ENCODE assay signal across 9 cellular contexts in genomic region chr20:44805991-44806729, GRCh38. TPM values are rescaled to one million over a fixed set of nuclear protein-coding genes. Genes with fewer than 3 reads are reported as not detected.
DNase-seq lines count a peak whose midpoint lies in the region; ATAC-seq and TF ChIP-seq lines count a peak whose summit lies in the region.
"Had no signal": no experiment of that assay in that cellular context is flagged by ENCODE, and none has a peak within 500 bp of the region (broad histone marks: within the 10 kb centered on the region; RNA-seq: fewer than 3 reads in every experiment).

No MANE protein-coding gene starts in this region.

- H3K9me2 ChIP-seq in GM23338 (ENCODE audit: insufficient read depth) = no peaks in the 10 kb centered on the region

- H3K4me3 ChIP-seq in GM23338 = peak overlapping the region; percentile 37; the same call in 1 of the 2 replicates
- H3K4me3 ChIP-seq in RWPE2 (ENCODE audit: severe bottlenecking) = no peak overlapping the region
- H3K4me3 ChIP-seq in cardiac muscle cell = no peak overlapping the region
- no peak overlapping the region for H3K4me3 ChIP-seq in gastrocnemius medialis

- H3K9me3 ChIP-seq in RWPE2 (ENCODE audit: severe bottlenecking) (no peaks in the 10 kb centered on the region), cardiac muscle cell (ENCODE audit: low read depth) (no peaks in the 10 kb centered on the region), gastrocnemius medialis (no peaks in the 10 kb centered on the region)

- ATAC-seq in GM23338 (peak; percentile 63), RWPE2 (ENCODE audit: low read depth) (peak; percentile 17; the same call in 2 of the 3 replicates), gastrocnemius medialis (peak; percentile 84 to 90), HG03108 (IDR thresholded peaks at IDR 0.05; ENCODE audit: unreplicated experiment) (no peak), GM21526 (IDR thresholded peaks at IDR 0.05; ENCODE audit: low FRiP score, unreplicated experiment) (no peak)

- peaks cover 16% of the 10 kb centered on the region for H3K27me3 Mint-ChIP-seq in GM23338 (ENCODE audit: insufficient read depth, low read depth, poor library complexity)

- TF ChIP-seq CTCF in GM23338 (conservative IDR thresholded peaks at IDR 0.05; ENCODE audit: low read depth in 2 of 2) (no peak), RWPE2 (IDR thresholded peaks at IDR 0.05; ENCODE audit: poor library complexity, severe bottlenecking) (no peak), cardiac muscle cell (IDR thresholded peaks at IDR 0.05; ENCODE audit: low read depth, low read length) (no peak), gastrocnemius medialis (IDR thresholded peaks at IDR 0.05 in 4 of 5, conservative IDR thresholded peaks at IDR 0.05 in 1 of 5) (no peak), GM13977 (IDR thresholded peaks at IDR 0.05; ENCODE audit: extremely low read depth, insufficient read depth, missing control alignments) (no peak)

- peaks cover 24% of the 10 kb centered on the region for H3K4me1 ChIP-seq in GM23338 (ENCODE audit: insufficient read depth)
- no peaks in the 10 kb centered on the region for H3K4me1 ChIP-seq in RWPE2 (ENCODE audit: insufficient read depth, poor library complexity, severe bottlenecking)
- H3K4me1 ChIP-seq in cardiac muscle cell (ENCODE audit: low read depth) = peaks cover 24% of the 10 kb centered on the region
- peaks cover 4 to 36% of the 10 kb centered on the region in 2 donors for H3K4me1 ChIP-seq in gastrocnemius medialis

- no peak overlapping the region for H3K27ac Mint-ChIP-seq in GM23338

- intact Hi-C loops in gastrocnemius medialis (cut with DNase I; ENCODE audit: low total_unique reads) = no loop called here

- no peak for TF ChIP-seq POLR2A in gastrocnemius medialis (IDR thresholded peaks at IDR 0.05)

- H3K4me3 Mint-ChIP-seq in GM23338 = no peak overlapping the region

- peaks cover 40% of the 10 kb centered on the region for H4K20me1 ChIP-seq in GM23338 (replicated peaks; ENCODE audit: insufficient read depth)

- peak overlapping the region; percentile 69 for H3K4me2 ChIP-seq in GM23338

- no peaks in the 10 kb centered on the region for H3K36me3 ChIP-seq in GM23338 (ENCODE audit: insufficient read depth)
- no peaks in the 10 kb centered on the region for H3K36me3 ChIP-seq in RWPE2 (ENCODE audit: low read depth)
- no peaks in the 10 kb centered on the region for H3K36me3 ChIP-seq in cardiac muscle cell
- H3K36me3 ChIP-seq in gastrocnemius medialis = no peaks in the 10 kb centered on the region

- no peaks in the 10 kb centered on the region for H3K9me3 Mint-ChIP-seq in GM23338

- no peaks in the 10 kb centered on the region; the same call in 2 of the 3 replicates for H3K36me3 Mint-ChIP-seq in GM23338 (ENCODE audit: low read depth)

- H3K4me1 Mint-ChIP-seq in GM23338 = peaks cover 31% of the 10 kb centered on the region

- H3F3A ChIP-seq in GM23338 (replicated peaks; ENCODE audit: low read depth) = 0 out of 2 replicates have a peak, but pooled peaks cover 5% of the 10 kb centered on the region

- H2AFZ ChIP-seq in GM23338 = no peak overlapping the region

- H3K79me2 ChIP-seq in GM23338 (replicated peaks; ENCODE audit: insufficient read depth) = peaks cover 40% of the 10 kb centered on the region

- H3K27ac ChIP-seq in GM23338 (ENCODE audit: low read depth) = no peak overlapping the region
- H3K27ac ChIP-seq in RWPE2 (ENCODE audit: poor library complexity, severe bottlenecking) = no peak overlapping the region
- H3K27ac ChIP-seq in cardiac muscle cell = no peak overlapping the region
- peak overlapping the region in 2 of 4 donors; percentile 26 to 52 for H3K27ac ChIP-seq in gastrocnemius medialis

- peak; percentile 93 for DNase-seq in GM23338 (ENCODE audit: low spot score)
- peak; percentile 81 for DNase-seq in RWPE2 (ENCODE audit: low spot score)
- DNase-seq in cardiac muscle cell (ENCODE audit: low read depth in 1 of 2, low spot score in 1 of 2) = peak; percentile 85 to 87
- DNase-seq in gastrocnemius medialis = peak; percentile 33 to 71
- DNase-seq in NCI-H345 treated with DMSO at 0.1 percent for 48 hours (lab: John Stamatoyannopoulos, UW; ENCODE audit: unreplicated experiment) = no peak
- DNase-seq in GM13977 (ENCODE audit: low spot score) = no peak
- DNase-seq: activated gamma-delta T cell had no signal

- H3K27me3 ChIP-seq in GM23338 (ENCODE audit: insufficient read depth) (peaks cover 27% of the 10 kb centered on the region), RWPE2 (ENCODE audit: insufficient read depth, poor library complexity, severe bottlenecking) (peaks cover 48% of the 10 kb centered on the region), cardiac muscle cell (peaks cover 38% of the 10 kb centered on the region), gastrocnemius medialis (peaks cover 4 to 19% (median 14%) of the 10 kb centered on the region in 3 donors)

- in situ Hi-C loops in gastrocnemius medialis (cut with MboI; ENCODE audit: low sequenced_read_pairs in 4 of 4) (no loop called here), GM13977 (cut with MboI; ENCODE audit: low pct_unique_long_range_greater_than_20kb, low sequenced_read_pairs, unreplicated experiment) (no loop called here)

TF ChIP-seq in GM23338, 12 proteins besides CTCF, POLR2A, EP300 and RAD21 (continues in another document):
- no peak for TF ChIP-seq CREB1 (CRISPR knock-in tag; IDR thresholded peaks at IDR 0.05; ENCODE audit: low read depth)
- no peak for TF ChIP-seq EZH2phosphoT487 (IDR thresholded peaks at IDR 0.05; ENCODE audit: unreplicated experiment)
- no peak for TF ChIP-seq NANOG (IDR thresholded peaks at IDR 0.05; ENCODE audit: borderline replicate concordance)
- no peak for TF ChIP-seq EZH2 (IDR thresholded peaks at IDR 0.05; ENCODE audit: low read depth, unreplicated experiment)
- no peak for TF ChIP-seq ZNF331 (CRISPR knock-in tag; IDR thresholded peaks at IDR 0.05; ENCODE audit: low read depth)
- TF ChIP-seq, protein P1, sequence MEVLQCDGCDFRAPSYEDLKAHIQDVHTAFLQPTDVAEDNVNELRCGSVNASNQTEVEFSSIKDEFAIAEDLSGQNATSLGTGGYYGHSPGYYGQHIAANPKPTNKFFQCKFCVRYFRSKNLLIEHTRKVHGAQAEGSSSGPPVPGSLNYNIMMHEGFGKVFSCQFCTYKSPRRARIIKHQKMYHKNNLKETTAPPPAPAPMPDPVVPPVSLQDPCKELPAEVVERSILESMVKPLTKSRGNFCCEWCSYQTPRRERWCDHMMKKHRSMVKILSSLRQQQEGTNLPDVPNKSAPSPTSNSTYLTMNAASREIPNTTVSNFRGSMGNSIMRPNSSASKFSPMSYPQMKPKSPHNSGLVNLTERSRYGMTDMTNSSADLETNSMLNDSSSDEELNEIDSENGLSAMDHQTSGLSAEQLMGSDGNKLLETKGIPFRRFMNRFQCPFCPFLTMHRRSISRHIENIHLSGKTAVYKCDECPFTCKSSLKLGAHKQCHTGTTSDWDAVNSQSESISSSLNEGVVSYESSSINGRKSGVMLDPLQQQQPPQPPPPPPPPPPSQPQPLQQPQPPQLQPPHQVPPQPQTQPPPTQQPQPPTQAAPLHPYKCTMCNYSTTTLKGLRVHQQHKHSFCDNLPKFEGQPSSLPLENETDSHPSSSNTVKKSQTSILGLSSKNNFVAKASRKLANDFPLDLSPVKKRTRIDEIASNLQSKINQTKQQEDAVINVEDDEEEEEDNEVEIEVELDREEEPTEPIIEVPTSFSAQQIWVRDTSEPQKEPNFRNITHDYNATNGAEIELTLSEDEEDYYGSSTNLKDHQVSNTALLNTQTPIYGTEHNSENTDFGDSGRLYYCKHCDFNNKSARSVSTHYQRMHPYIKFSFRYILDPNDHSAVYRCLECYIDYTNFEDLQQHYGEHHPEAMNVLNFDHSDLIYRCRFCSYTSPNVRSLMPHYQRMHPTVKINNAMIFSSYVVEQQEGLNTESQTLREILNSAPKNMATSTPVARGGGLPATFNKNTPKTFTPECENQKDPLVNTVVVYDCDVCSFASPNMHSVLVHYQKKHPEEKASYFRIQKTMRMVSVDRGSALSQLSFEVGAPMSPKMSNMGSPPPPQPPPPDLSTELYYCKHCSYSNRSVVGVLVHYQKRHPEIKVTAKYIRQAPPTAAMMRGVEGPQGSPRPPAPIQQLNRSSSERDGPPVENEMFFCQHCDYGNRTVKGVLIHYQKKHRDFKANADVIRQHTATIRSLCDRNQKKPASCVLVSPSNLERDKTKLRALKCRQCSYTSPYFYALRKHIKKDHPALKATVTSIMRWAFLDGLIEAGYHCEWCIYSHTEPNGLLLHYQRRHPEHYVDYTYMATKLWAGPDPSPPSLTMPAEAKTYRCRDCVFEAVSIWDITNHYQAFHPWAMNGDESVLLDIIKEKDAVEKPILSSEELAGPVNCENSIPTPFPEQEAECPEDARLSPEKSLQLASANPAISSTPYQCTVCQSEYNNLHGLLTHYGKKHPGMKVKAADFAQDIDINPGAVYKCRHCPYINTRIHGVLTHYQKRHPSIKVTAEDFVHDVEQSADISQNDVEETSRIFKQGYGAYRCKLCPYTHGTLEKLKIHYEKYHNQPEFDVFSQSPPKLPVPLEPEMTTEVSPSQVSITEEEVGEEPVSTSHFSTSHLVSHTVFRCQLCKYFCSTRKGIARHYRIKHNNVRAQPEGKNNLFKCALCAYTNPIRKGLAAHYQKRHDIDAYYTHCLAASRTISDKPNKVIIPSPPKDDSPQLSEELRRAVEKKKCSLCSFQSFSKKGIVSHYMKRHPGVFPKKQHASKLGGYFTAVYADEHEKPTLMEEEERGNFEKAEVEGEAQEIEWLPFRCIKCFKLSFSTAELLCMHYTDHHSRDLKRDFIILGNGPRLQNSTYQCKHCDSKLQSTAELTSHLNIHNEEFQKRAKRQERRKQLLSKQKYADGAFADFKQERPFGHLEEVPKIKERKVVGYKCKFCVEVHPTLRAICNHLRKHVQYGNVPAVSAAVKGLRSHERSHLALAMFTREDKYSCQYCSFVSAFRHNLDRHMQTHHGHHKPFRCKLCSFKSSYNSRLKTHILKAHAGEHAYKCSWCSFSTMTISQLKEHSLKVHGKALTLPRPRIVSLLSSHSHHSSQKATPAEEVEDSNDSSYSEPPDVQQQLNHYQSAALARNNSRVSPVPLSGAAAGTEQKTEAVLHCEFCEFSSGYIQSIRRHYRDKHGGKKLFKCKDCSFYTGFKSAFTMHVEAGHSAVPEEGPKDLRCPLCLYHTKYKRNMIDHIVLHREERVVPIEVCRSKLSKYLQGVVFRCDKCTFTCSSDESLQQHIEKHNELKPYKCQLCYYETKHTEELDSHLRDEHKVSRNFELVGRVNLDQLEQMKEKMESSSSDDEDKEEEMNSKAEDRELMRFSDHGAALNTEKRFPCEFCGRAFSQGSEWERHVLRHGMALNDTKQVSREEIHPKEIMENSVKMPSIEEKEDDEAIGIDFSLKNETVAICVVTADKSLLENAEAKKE (CRISPR knock-in tag; IDR thresholded peaks at IDR 0.05) = no peak
- no peak for TF ChIP-seq ZNF114 (CRISPR knock-in tag; IDR thresholded peaks at IDR 0.05)

RNA-seq across cellular contexts. Expression of gene RIMS4, which starts 4.2 kb away (rescaled TPM):
- 34.5 and 39.7 TPM in 2 replicates for total RNA-seq in GM23338 (2014; rRNA removed; shearing (Covaris generic))
- polyA plus RNA-seq in GM23338 (2016; fragmentation: Nextera tagmentation; extraction: Ambion mirVana) (2.9 and 3.5 TPM in 2 replicates), cardiac muscle cell (2.0 and 3.6 TPM in 2 replicates)
- total RNA-seq in cardiac muscle cell (4.3 and 5.3 TPM in 2 replicates), gastrocnemius medialis (under 1 TPM in 2 of 4 donors, not detected in 2; 0.13 to 0.41 TPM)

Comparison
In these comparisons a context has a peak if more than half of its experiments do, and no peak if none do; other contexts are left out.
1. ATAC-seq: peak in GM23338 (single experiment), RWPE2 (single experiment) and gastrocnemius medialis (2 of 2); none in HG03108 (single experiment) and GM21526 (single experiment).
2. DNase-seq: peak in GM23338 (single experiment), RWPE2 (single experiment), cardiac muscle cell (2 of 2) and gastrocnemius medialis (2 of 2); none in NCI-H345 treated with DMSO at 0.1 percent for 48 hours (single experiment) and GM13977 (single experiment).